ENCODE assay signal across 8 cellular contexts in genomic region chr6:27178860-27179259, GRCh38.
DNase-seq lines count a peak whose midpoint lies in the region; ATAC-seq and TF ChIP-seq lines count a peak whose summit lies in the region.

No MANE protein-coding gene starts in this region.

- H3K4me3 ChIP-seq in right cardiac atrium (ENCODE audit: low read length) (peak overlapping the region; percentile 88), breast epithelium (peak overlapping the region; percentile 88 to 90 (median 89)), upper lobe of right lung (peak overlapping the region; percentile 98)

- no peak for ATAC-seq in right cardiac atrium
- ATAC-seq in memory B cell (ENCODE audit: low read depth): no peak
- ATAC-seq in upper lobe of right lung: no peak
- no peak for ATAC-seq in GM21717 (IDR thresholded peaks at IDR 0.05; ENCODE audit: unreplicated experiment)

- peaks cover 6% of the 10 kb centered on the region for H3K4me1 Mint-ChIP-seq in memory B cell

- no peak for TF ChIP-seq CTCF in breast epithelium (IDR thresholded peaks at IDR 0.05)
- no peak for TF ChIP-seq CTCF in upper lobe of right lung (IDR thresholded peaks at IDR 0.05)

- intact Hi-C loops in right cardiac atrium (cut with DNase I): loop anchor here in 2 of 4 donors (10.0 kb wide), 1 partner anchor 716 kb away; a partner anchor contains a TSS
- intact Hi-C loops in cardiac septum (cut with DNase I): loop anchor here (1.0 to 5.0 kb wide), 3 partner anchors 298 to 713 kb away; a partner anchor contains a TSS
- intact Hi-C loops in breast epithelium (cut with DNase I; ENCODE audit: low total_unique reads): loop anchor here (10.0 kb wide), 1 partner anchor 716 kb away; a partner anchor contains a TSS
- intact Hi-C loops in upper lobe of right lung (cut with DNase I): no loop called here

- H3K9me3 Mint-ChIP-seq in memory B cell: peaks cover 4% of the 10 kb centered on the region

- no peaks in the 10 kb centered on the region for H3K27me3 Mint-ChIP-seq in memory B cell

- peak in 1 of 3 donors; percentile 52 for DNase-seq in right cardiac atrium
- no peak for DNase-seq in cardiac septum (ENCODE audit: low spot score)
- DNase-seq in breast epithelium (ENCODE audit: low spot score in 2 of 2): no peak
- no peak for DNase-seq in memory B cell (ENCODE audit: low spot score in 2 of 2)
- DNase-seq in upper lobe of right lung: no peak
- no peak for DNase-seq in NCI-H510A (lab: John Stamatoyannopoulos, UW)
- DNase-seq in dermis blood vessel endothelial cell: no peak

- WGBS in right cardiac atrium: 49% methylated on average over 15 of the region's 15 CpGs

- H3K4me1 ChIP-seq in right cardiac atrium (ENCODE audit: control insufficient read depth, insufficient read depth, low read length) (no peaks in the 10 kb centered on the region), breast epithelium (no peaks in the 10 kb centered on the region), upper lobe of right lung (peaks cover 4% of the 10 kb centered on the region)

- no peak for TF ChIP-seq POLR2A in breast epithelium (IDR thresholded peaks at IDR 0.05)

- peak overlapping the region; percentile 44 for H3K4me3 Mint-ChIP-seq in memory B cell

- H3K27me3 ChIP-seq in right cardiac atrium (ENCODE audit: control insufficient read depth, insufficient read depth) (no peaks in the 10 kb centered on the region), breast epithelium (no peaks in the 10 kb centered on the region), upper lobe of right lung (no peaks in the 10 kb centered on the region)

- H3K36me3 ChIP-seq in breast epithelium: no peaks in the 10 kb centered on the region
- H3K36me3 ChIP-seq in upper lobe of right lung: no peaks in the 10 kb centered on the region

- no peaks in the 10 kb centered on the region for H3K9me3 ChIP-seq in right cardiac atrium (ENCODE audit: control insufficient read depth, low read length)
- H3K9me3 ChIP-seq in breast epithelium: no peaks in the 10 kb centered on the region
- no peaks in the 10 kb centered on the region for H3K9me3 ChIP-seq in upper lobe of right lung

- H3K36me3 Mint-ChIP-seq in memory B cell: no peaks in the 10 kb centered on the region

- H3K27ac Mint-ChIP-seq in memory B cell: no peak overlapping the region

- no peak overlapping the region for H3K27ac ChIP-seq in right cardiac atrium (ENCODE audit: low read length)
- no peak overlapping the region for H3K27ac ChIP-seq in breast epithelium
- no peak overlapping the region for H3K27ac ChIP-seq in upper lobe of right lung
